8 cellular contexts compared by ENCODE assay signal in genomic region chr7:76303829-76304505, GRCh38. TPM values are rescaled to one million over a fixed set of nuclear protein-coding genes. Genes with fewer than 3 reads are reported as not detected.
DNase-seq lines count a peak whose midpoint lies in the region; ATAC-seq, FAIRE-seq and TF ChIP-seq lines count a peak whose summit lies in the region.

No MANE protein-coding gene starts in this region.

- H3K4me1 ChIP-seq in SJCRH30 (peaks cover 19% of the 10 kb centered on the region), pancreas (peaks cover 22 to 28% (median 23%) of the 10 kb centered on the region in 3 donors)

- FAIRE-seq in pancreas (lab: Jason Lieb, UNC), result no peak

- peak; percentile 3 for ATAC-seq in esophagus mucosa
- ATAC-seq in pancreas, result peak in 2 of 4 donors; percentile 4 to 13
- ATAC-seq in left lobe of liver, result no peak
- no peak for ATAC-seq in GM19397 (IDR thresholded peaks at IDR 0.05; ENCODE audit: unreplicated experiment)

- intact Hi-C loops in pancreas (cut with DNase I), result no loop called here

- H3K36me3 ChIP-seq in SJCRH30, result peaks cover 4% of the 10 kb centered on the region; the same call in 1 of the 2 replicates
- no peaks in the 10 kb centered on the region for H3K36me3 ChIP-seq in pancreas

- DNase-seq in DMS 273 (lab: John Stamatoyannopoulos, UW; ENCODE audit: unreplicated experiment) (peak; percentile 51), DMS 273 treated with DMSO at 0.1 percent for 48 hours (lab: John Stamatoyannopoulos, UW) (no peak), SJCRH30 (peak in 1 of 2 experiments; percentile 47), pancreas (peak in 2 of 6 donors; percentile 42 to 83), left lobe of liver (ENCODE audit: low spot score) (no peak), DMS153 treated with DMSO at 0.1 percent for 48 hours (lab: John Stamatoyannopoulos, UW; ENCODE audit: unreplicated experiment) (no peak)

- H3K9me3 ChIP-seq in SJCRH30 (replicated peaks) (no peaks in the 10 kb centered on the region), pancreas (no peaks in the 10 kb centered on the region)

- no peak for TF ChIP-seq CTCF in pancreas (IDR thresholded peaks at IDR 0.05)

- no peaks in the 10 kb centered on the region for H3K27me3 ChIP-seq in SJCRH30
- no peaks in the 10 kb centered on the region for H3K27me3 ChIP-seq in pancreas

- H3K4me3 ChIP-seq in SJCRH30 (peak overlapping the region; percentile 67), pancreas (peak overlapping the region; percentile 38 to 74 (median 68))

- 14 to 15% methylated on average over 16 to 25 of the region's 25 CpGs for WGBS in pancreas, 2 donors

- H3K27ac ChIP-seq in SJCRH30 (peak overlapping the region; percentile 41), pancreas (peak overlapping the region; percentile 93 to 100 (median 98))

RNA-seq across cellular contexts. Expression of gene HSPB1, which starts 1.5 kb away (rescaled TPM):
- total RNA-seq in SJCRH30 (2014; rRNA removed; shearing (Covaris generic)), result 116 and 118 TPM in 2 replicates
- 4,957 TPM for total RNA-seq in esophagus mucosa
- total RNA-seq in pancreas, result 100 to 1,000 TPM; 106 to 752 (median 138) TPM
- polyA plus RNA-seq in pancreas, result 100 to 1,000 TPM; 160 to 642 TPM
- total RNA-seq in left lobe of liver, result 72.4 TPM

RNA-seq across cellular contexts. Expression of gene YWHAG, which starts 54.8 kb away (rescaled TPM):
- 180 and 190 TPM in 2 replicates for total RNA-seq in SJCRH30 (2014; rRNA removed; shearing (Covaris generic))
- total RNA-seq in esophagus mucosa (86.9 TPM), pancreas (10 to 100 TPM; 23.3 to 55.7 (median 38.9) TPM), left lobe of liver (44.8 TPM)
- 10 to 100 TPM; 15.7 to 30.9 TPM for polyA plus RNA-seq in pancreas
